ENCODE assay signal across 8 cellular contexts in genomic region chr14:106879241-106879640, GRCh38.
DNase-seq lines count a peak whose midpoint lies in the region; TF ChIP-seq lines count a peak whose summit lies in the region.

No MANE protein-coding gene starts in this region.

- no peak overlapping the region for H2AFZ ChIP-seq in Karpas-422 (ENCODE audit: low read length)

- DNase-seq in SIG-M5 treated with dmso at 0.1 percent for 504 hours (lab: John Stamatoyannopoulos, UW; ENCODE audit: unreplicated experiment) (peak; percentile 72), SIG-M5 (lab: John Stamatoyannopoulos, UW) (no peak), Karpas-422 (peak; percentile 90), UCSD-AML1 (lab: John Stamatoyannopoulos, UW; ENCODE audit: unreplicated experiment) (peak; percentile 86), germinal center (ENCODE audit: low spot score) (peak; percentile 76), testis (peak; percentile 89), DMS79 (lab: John Stamatoyannopoulos, UW) (no peak), mesenteric fat pad (ENCODE audit: low spot score) (no peak)

- H3K79me2 ChIP-seq in Karpas-422 (ENCODE audit: low read length) = no peaks in the 10 kb centered on the region

- peak; percentile 22 to 65 (median 33) for TF ChIP-seq CTCF in testis (IDR thresholded peaks at IDR 0.05)

- 43 to 49% methylated on average over 8 of the region's 8 CpGs for whole genome bisulfite sequencing in testis, 2 donors

- H3K4me1 ChIP-seq in Karpas-422 (ENCODE audit: low read length) = peaks cover 9% of the 10 kb centered on the region
- H3K4me1 ChIP-seq in testis = peaks cover 23% of the 10 kb centered on the region

- H3K4me3 ChIP-seq in Karpas-422 (ENCODE audit: low read length) = no peak overlapping the region
- no peak overlapping the region for H3K4me3 ChIP-seq in testis

- no peaks in the 10 kb centered on the region; the same call in 1 of the 2 replicates for H3K9me2 ChIP-seq in Karpas-422 (replicated peaks; ENCODE audit: insufficient read depth, low read length)

- no peaks in the 10 kb centered on the region for H4K20me1 ChIP-seq in Karpas-422 (ENCODE audit: insufficient read depth, low read depth, low read length)

- H3K4me2 ChIP-seq in Karpas-422 (ENCODE audit: low read depth, low read length, poor library complexity, severe bottlenecking) = no peak overlapping the region

- peaks cover 13% of the 10 kb centered on the region for H3K9me3 ChIP-seq in Karpas-422 (ENCODE audit: low read length)
- no peaks in the 10 kb centered on the region for H3K9me3 ChIP-seq in testis

- H3K9ac ChIP-seq in Karpas-422 (ENCODE audit: low read length) = no peak overlapping the region

- H3K27me3 ChIP-seq in Karpas-422 (ENCODE audit: low read length) (no peaks in the 10 kb centered on the region; the same call in 1 of the 2 replicates), testis (no peaks in the 10 kb centered on the region)

- intact Hi-C loops in testis (cut with DNase I; ENCODE audit: low total_unique reads) = no loop called here

- H3K36me3 ChIP-seq in Karpas-422 (ENCODE audit: insufficient read depth, low read length) = no peaks in the 10 kb centered on the region
- H3K36me3 ChIP-seq in testis (ENCODE audit: low read depth, missing control alignments) = no peaks in the 10 kb centered on the region

- H3K27ac ChIP-seq in Karpas-422 (ENCODE audit: low read length) = no peak overlapping the region
- H3K27ac ChIP-seq in testis = peak overlapping the region in 1 of 2 donors; percentile 38

- TF ChIP-seq POLR2A in testis (IDR thresholded peaks at IDR 0.05) = no peak

Comparison
In these comparisons a context has a peak if more than half of its experiments do, and no peak if none do; other contexts are left out.
1. DNase-seq: peak in SIG-M5 treated with dmso at 0.1 percent for 504 hours (single experiment), Karpas-422 (single experiment), UCSD-AML1 (single experiment), germinal center (single experiment) and testis (single experiment); none in SIG-M5 (single experiment), DMS79 (single experiment) and mesenteric fat pad (single experiment).